Comparison of ENCODE assay signal across 13 cellular contexts in the genomic region with DNA sequence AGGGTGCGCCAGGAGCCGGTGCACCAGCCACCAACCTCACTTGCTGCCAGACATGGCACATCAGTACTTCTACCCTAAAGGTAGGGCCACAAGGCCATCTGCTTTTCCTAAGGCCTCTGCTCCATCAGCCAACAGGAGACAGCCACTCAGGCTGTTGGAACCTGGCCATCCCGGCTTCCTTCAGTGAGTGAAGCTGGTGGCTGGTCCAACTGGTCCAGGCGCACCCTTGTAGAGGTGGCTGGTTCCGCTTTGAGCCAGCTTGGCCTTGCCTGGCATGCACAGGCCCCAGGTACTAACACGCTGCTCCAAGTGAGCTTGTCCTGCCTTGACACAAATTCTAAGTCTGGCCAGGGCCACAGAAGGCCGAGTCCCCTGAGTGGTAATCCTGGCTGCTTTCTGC. TPM values are rescaled to one million over a fixed set of nuclear protein-coding genes. Genes with fewer than 3 reads are reported as not detected.
"Had no signal": no experiment of that assay in that cellular context is flagged by ENCODE, and none has a peak within 500 bp of the region (broad histone marks: within the 10 kb centered on the region; RNA-seq: fewer than 3 reads in every experiment).

No MANE protein-coding gene starts in this region.

RNA-seq across cellular contexts. Expression of a gene that starts 58.8 kb away (rescaled TPM):
- total RNA-seq: activated B cell treated with CpG ODN at 0.5 μM for 24 hours; activated CD4-positive, alpha-beta memory T cell treated with anti-CD3 and anti-CD28 coated beads for 36 hours; activated CD4-positive, alpha-beta T cell treated with anti-CD3 and anti-CD28 coated beads, Interleukin-2, amount 10 ng/mL, durations not matched to agents 24 days and 14 days; activated CD8-positive, alpha-beta memory T cell treated with anti-CD3 and anti-CD28 coated beads for 36 hours; activated CD8-positive, alpha-beta T cell treated with anti-CD3 and anti-CD28 coated beads for 36 hours; activated naive CD4-positive, alpha-beta T cell treated with anti-CD3 and anti-CD28 coated beads for 36 hours; activated naive CD4-positive, alpha-beta T cell treated with anti-CD3 and anti-CD28 coated beads, Interleukin-2, amount 50 U/mL, for 72 hours; activated naive CD8-positive, alpha-beta T cell treated with anti-CD3 and anti-CD28 coated beads for 36 hours; activated T-cell treated with anti-CD3 and anti-CD28 coated beads, Interleukin-2, amount 50 U/mL, for 4 hours; activated T-cell treated with anti-CD3 and anti-CD28 coated beads, Interleukin-2, amount 50 U/mL, for 72 hours; activated T-helper 1 cell treated with anti-CD3 and anti-CD28 coated beads, Interleukin-12 subunit alpha, Interleukin-12 subunit beta, Interleukin-2, Interleukin-4 antibody, amounts not matched to agents 30 ng/mL and 10 ng/mL and 1 ng/mL, durations not matched to agents 14 hours and 24 hours and 36 hours; activated T-helper 17 cell treated with anti-CD3 and anti-CD28 coated beads, Interleukin-2, amount 50 U/mL, for 72 hours had no signal
- polyA plus RNA-seq: aorta had no signal
